ENCODE assay signal across 18 cellular contexts in genomic region chr2:182918961-182919360, GRCh38. TPM values are rescaled to one million over a fixed set of nuclear protein-coding genes. Genes with fewer than 3 reads are reported as not detected.
DNase-seq lines count a peak whose midpoint lies in the region; ATAC-seq, FAIRE-seq and TF ChIP-seq lines count a peak whose summit lies in the region.
"Had no signal": no experiment of that assay in that cellular context is flagged by ENCODE, and none has a peak within 500 bp of the region (broad histone marks: within the 10 kb centered on the region; RNA-seq: fewer than 3 reads in every experiment).

No MANE protein-coding gene starts in this region.

- H3K4me1 ChIP-seq in BLaER1 treated with 17β-estradiol and CSF1 and Interleukin-3, amounts not matched to agents 10 nM and 100 nM: peaks cover 17 to 38% (median 25%) of the 10 kb centered on the region in 10 experiments
- H3K4me1 ChIP-seq in GM23338 (ENCODE audit: insufficient read depth) (peaks cover 8% of the 10 kb centered on the region; the same call in 1 of the 2 replicates), K562 (replicated peaks in 1 of 2; ENCODE audit: control insufficient read depth in 2 of 2, insufficient read depth in 2 of 2, low read length in 2 of 2) (no peaks in the 10 kb centered on the region), gastrocnemius medialis (peaks cover 18 to 38% of the 10 kb centered on the region in 2 donors)
- H3K4me1 ChIP-seq: BE2C had no signal

- CTCF ChIA-PET in K562 (lab: Yijun Ruan, JAX; ENCODE audit: low intra/inter-chr PET ratio): no interaction called here

- no peak for TF ChIP-seq POLR2A in K562 (conservative IDR thresholded peaks at IDR 0.05)
- no peak for TF ChIP-seq POLR2A in gastrocnemius medialis (IDR thresholded peaks at IDR 0.05)
- no peak for TF ChIP-seq POLR2A in erythroblast (IDR thresholded peaks at IDR 0.05; ENCODE audit: low read length)

- intact Hi-C loops in K562 (cut with micrococcal nuclease) (no loop called here), gastrocnemius medialis (cut with DNase I; ENCODE audit: low total_unique reads) (no loop called here)

- H3K9me3 Mint-ChIP-seq in GM23338: no peaks in the 10 kb centered on the region
- H3K9me3 Mint-ChIP-seq: IgD-negative memory B cell had no signal

- no peak for TF ChIP-seq EP300 in K562 (IDR thresholded peaks at IDR 0.05; ENCODE audit: low read length)

- no peak overlapping the region for H3K9ac ChIP-seq in BLaER1 treated with 17β-estradiol and CSF1 and Interleukin-3, amounts not matched to agents 10 nM and 100 nM
- no peak overlapping the region for H3K9ac ChIP-seq in K562 (ENCODE audit: insufficient read depth in 1 of 2, low read depth in 2 of 2, low read length in 2 of 2)
- H3K9ac ChIP-seq: GM23248, KMS-11 had no signal

- H2AFZ ChIP-seq in GM23338 (no peak overlapping the region), K562 (ENCODE audit: low read depth, low read length) (no peak overlapping the region)
- H2AFZ ChIP-seq: GM23248 had no signal

- H3F3A ChIP-seq in GM23338 (replicated peaks; ENCODE audit: low read depth): no peaks in the 10 kb centered on the region

- TF ChIP-seq CTCF in GM23338 (conservative IDR thresholded peaks at IDR 0.05; ENCODE audit: low read depth in 2 of 2): no peak
- no peak for TF ChIP-seq CTCF in K562 (IDR thresholded peaks at IDR 0.05 in 2 of 3, conservative IDR thresholded peaks at IDR 0.05 in 1 of 3; ENCODE audit: insufficient read depth in 2 of 3, low read depth in 1 of 3, low read length in 3 of 3)
- no peak for TF ChIP-seq CTCF in gastrocnemius medialis (IDR thresholded peaks at IDR 0.05 in 4 of 5, conservative IDR thresholded peaks at IDR 0.05 in 1 of 5)

- in situ Hi-C loops in K562 (cut with MboI) (no loop called here), gastrocnemius medialis (cut with MboI; ENCODE audit: low sequenced_read_pairs in 4 of 4) (no loop called here)

- no peaks in the 10 kb centered on the region for H3K79me2 ChIP-seq in GM23338 (replicated peaks; ENCODE audit: insufficient read depth)
- H3K79me2 ChIP-seq in K562 (ENCODE audit: control insufficient read depth, insufficient read depth, low read length): no peaks in the 10 kb centered on the region

- H3K36me3 ChIP-seq in BLaER1 treated with 17β-estradiol and CSF1 and Interleukin-3, amounts not matched to agents 10 nM and 100 nM: no peaks in the 10 kb centered on the region
- H3K36me3 ChIP-seq in GM23338 (ENCODE audit: insufficient read depth) (peaks cover 7% of the 10 kb centered on the region; the same call in 1 of the 2 replicates), K562 (ENCODE audit: control insufficient read depth, insufficient read depth, low read length) (peaks cover 51% of the 10 kb centered on the region), gastrocnemius medialis (peaks cover 0 to 17% of the 10 kb centered on the region in 2 donors)
- H3K36me3 ChIP-seq: BE2C had no signal

- H3K27me3 Mint-ChIP-seq in GM23338 (ENCODE audit: insufficient read depth, low read depth, poor library complexity): peaks cover 2% of the 10 kb centered on the region
- H3K27me3 Mint-ChIP-seq: IgD-negative memory B cell had no signal

- peak overlapping the region; percentile 32; the same call in 1 of the 2 replicates for H3K27ac Mint-ChIP-seq in GM23338
- H3K27ac Mint-ChIP-seq: CD14-positive monocyte, IgD-negative memory B cell had no signal

- H3K27me3 ChIP-seq in BLaER1 treated with 17β-estradiol and CSF1 and Interleukin-3, amounts not matched to agents 10 nM and 100 nM: no peaks in the 10 kb centered on the region
- H3K27me3 ChIP-seq in GM23338 (ENCODE audit: insufficient read depth) (no peaks in the 10 kb centered on the region), K562 (ENCODE audit: control insufficient read depth in 2 of 2, insufficient read depth in 2 of 2, low read length in 2 of 2) (no peaks in the 10 kb centered on the region), gastrocnemius medialis (no peaks in the 10 kb centered on the region)
- H3K27me3 ChIP-seq: BE2C had no signal

- no peaks in the 10 kb centered on the region for H4K20me1 ChIP-seq in BLaER1 treated with 17β-estradiol and CSF1 and Interleukin-3, amounts not matched to agents 10 nM and 100 nM
- H4K20me1 ChIP-seq in GM23338 (replicated peaks; ENCODE audit: insufficient read depth) (no peaks in the 10 kb centered on the region), K562 (replicated peaks; ENCODE audit: control insufficient read depth, insufficient read depth, low read length) (no peaks in the 10 kb centered on the region)

- no peak for ATAC-seq in GM23338
- no peak for ATAC-seq in K562
- ATAC-seq in gastrocnemius medialis: no peak
- no peak for ATAC-seq in HG03378 (IDR thresholded peaks at IDR 0.05; ENCODE audit: unreplicated experiment)
- ATAC-seq: GM12878 had no signal

- peaks cover 21% of the 10 kb centered on the region; the same call in 2 of the 3 replicates for H3K36me3 Mint-ChIP-seq in GM23338 (ENCODE audit: low read depth)
- H3K36me3 Mint-ChIP-seq: CD14-positive monocyte had no signal

- DNase-seq in GM23338 (ENCODE audit: low spot score) (no peak), K562 (ENCODE audit: extremely low read depth in 1 of 4, low spot score in 3 of 4) (no peak), gastrocnemius medialis (no peak), DMS153 treated with DMSO at 0.1 percent for 48 hours (lab: John Stamatoyannopoulos, UW; ENCODE audit: unreplicated experiment) (no peak), erythroblast (lab: John Stamatoyannopoulos, UW) (no peak)
- DNase-seq: BE2C, DMS 273 treated with DMSO at 0.1 percent for 48 hours, DMS79, GM23248 had no signal

- no peak overlapping the region for H3K4me3 ChIP-seq in BLaER1 treated with 17β-estradiol and CSF1 and Interleukin-3, amounts not matched to agents 10 nM and 100 nM
- H3K4me3 ChIP-seq in GM23338 (no peak overlapping the region), K562 (no peak overlapping the region), gastrocnemius medialis (no peak overlapping the region)
- H3K4me3 ChIP-seq: GM12878, GM23248, HAP-1 had no signal

- no peaks in the 10 kb centered on the region for H3K9me2 ChIP-seq in GM23338 (ENCODE audit: insufficient read depth)

- no peak for FAIRE-seq in K562 (lab: Jason Lieb, UNC)
- FAIRE-seq: A204.1, GM12878 had no signal

- 0 out of 22 replicates have a peak overlapping the region, but pooled peaks of 1 of the 11 experiments have one; percentile 4 for H3K4me2 ChIP-seq in BLaER1 treated with 17β-estradiol and CSF1 and Interleukin-3, amounts not matched to agents 10 nM and 100 nM
- no peak overlapping the region for H3K4me2 ChIP-seq in GM23338
- H3K4me2 ChIP-seq in K562 (ENCODE audit: insufficient read depth, low read length): no peak overlapping the region
- H3K4me2 ChIP-seq: KMS-11 had no signal

- H3K9me1 ChIP-seq in K562 (ENCODE audit: control insufficient read depth, insufficient read depth, low read length): peaks cover 4% of the 10 kb centered on the region

- TF ChIP-seq RAD21 in K562 (CRISPR knock-in tag; conservative IDR thresholded peaks at IDR 0.05 in 1 of 2, IDR thresholded peaks at IDR 0.05 in 1 of 2): no peak

- H3K4me3 Mint-ChIP-seq in GM23338: no peak overlapping the region
- H3K4me3 Mint-ChIP-seq: CD14-positive monocyte, IgD-negative memory B cell had no signal

- peak overlapping the region in 8 of 11 experiments; percentile 12 to 89 (median 82); a peak in 14 of 22 replicates for H3K27ac ChIP-seq in BLaER1 treated with 17β-estradiol and CSF1 and Interleukin-3, amounts not matched to agents 10 nM and 100 nM
- H3K27ac ChIP-seq in GM23338 (ENCODE audit: low read depth) (no peak overlapping the region), K562 (ENCODE audit: extremely low read depth, low read depth, low read length) (no peak overlapping the region), gastrocnemius medialis (peak overlapping the region; percentile 27 to 89 (median 88))
- H3K27ac ChIP-seq: GM23248, HL-60, KMS-11 had no signal

- no TSS peak for BruUV-seq in K562 (replicated peaks; lab: Mats Ljungman, UMichigan)

- H3K4me1 Mint-ChIP-seq in GM23338: peaks cover 14% of the 10 kb centered on the region
- H3K4me1 Mint-ChIP-seq: CD14-positive monocyte had no signal

- H3K9me3 ChIP-seq in BLaER1 treated with 17β-estradiol and CSF1 and Interleukin-3, amounts not matched to agents 10 nM and 100 nM (replicated peaks in 1 of 11): peaks cover 0 to 4% (median 0%) of the 10 kb centered on the region in 11 experiments; a peak in 1 of 22 replicates
- H3K9me3 ChIP-seq in K562 (replicated peaks; ENCODE audit: control insufficient read depth, insufficient read depth, low read depth, low read length): no peaks in the 10 kb centered on the region
- H3K9me3 ChIP-seq in gastrocnemius medialis: no peaks in the 10 kb centered on the region
- H3K9me3 ChIP-seq: BE2C, HAP-1 had no signal

- POLR2A ChIA-PET in K562 (lab: Yijun Ruan, JAX): interaction anchor here (2.0 kb wide), 1 partner anchor 8 kb away, joined by 4 read pairs; no protein-coding TSS in a partner anchor

TF ChIP-seq in GM23338, 12 proteins besides CTCF, POLR2A, EP300 and RAD21 (continues in another document):
- no peak for TF ChIP-seq ZNF114 (CRISPR knock-in tag; IDR thresholded peaks at IDR 0.05)
- no peak for TF ChIP-seq EZH2 (IDR thresholded peaks at IDR 0.05; ENCODE audit: low read depth, unreplicated experiment)

TF ChIP-seq in K562, 482 proteins besides CTCF, POLR2A, EP300 and RAD21 (continues in another document):
- TF ChIP-seq XRCC3 (IDR thresholded peaks at IDR 0.05) (no peak), MAFG (tag; conservative IDR thresholded peaks at IDR 0.05) (peak; percentile 60; the same call in 1 of the 2 replicates), C11orf30 (IDR thresholded peaks at IDR 0.05; ENCODE audit: low read depth) (peak; percentile 81)

RNA-seq across cellular contexts. Expression of gene FRZB, which starts 52.5 kb away (rescaled TPM):
- total RNA-seq in GM23338 (2014; rRNA removed; shearing (Covaris generic)): 0.52 and 1.0 TPM in 2 replicates
- polyA plus RNA-seq in GM23338 (2016; fragmentation: Nextera tagmentation; extraction: Ambion mirVana): 1.2 and 1.5 TPM in 2 replicates
- 0.12 and 0.44 TPM in 2 replicates for total RNA-seq in K562 (2011; cell fraction: chromatin; rRNA removed; ENCODE audit: low replicate concordance)
- 0.17 and 0.26 TPM in 2 replicates for total RNA-seq in K562 (2011; cell fraction: nucleolus; rRNA removed)
- total RNA-seq in K562 (2011; cell fraction: nucleoplasm; rRNA removed): 0.15 and 0.38 TPM in 2 replicates
- not detected in 2 replicates for total RNA-seq in K562 (2014; rRNA removed)
- 0.06 TPM in 1 of 2 replicates, not detected in the other for total RNA-seq in K562 (2014; rRNA removed; fragmentation: Illumina TruSeq; extraction: Trizol)
- total RNA-seq in K562 (2015; rRNA removed; fragmentation: Illumina TruSeq; extraction: Trizol): not detected in 2 replicates
- not detected in 2 replicates for total RNA-seq in K562 (2021)
- 0.01 and 0.11 TPM in 2 replicates for polyA plus RNA-seq in K562 (2011; rRNA removed)
- polyA plus RNA-seq in K562 (2011; cell fraction: cytosol; rRNA removed): 0.01 TPM in 1 of 2 replicates, not detected in the other
- polyA plus RNA-seq in K562 (2011; cell fraction: nucleus; rRNA removed): 0.21 and 0.34 TPM in 2 replicates
- 0.03 and 0.11 TPM in 2 replicates for polyA plus RNA-seq in K562 (2012)
- 0.03 and 0.08 TPM in 2 replicates for polyA plus RNA-seq in K562 (2014; fragmentation: Illumina TruSeq; extraction: Trizol)
- polyA plus RNA-seq in K562 (2014; fragmentation: Nextera tagmentation; extraction: Ambion mirVana): not detected
- polyA plus RNA-seq in K562 (2014; rRNA removed): 0.03 and 0.05 TPM in 2 replicates
- polyA minus RNA-seq in K562 (2011; rRNA and poly(A)+ RNA removed): 0.06 TPM in 1 of 2 replicates, not detected in the other
- polyA minus RNA-seq in K562 (2011; cell fraction: cytosol; rRNA and poly(A)+ RNA removed): not detected in 2 replicates
- 0.13 and 0.22 TPM in 2 replicates for polyA minus RNA-seq in K562 (2011; cell fraction: nucleus; rRNA and poly(A)+ RNA removed)
- 10 to 100 TPM in 1 of 4 donors, 1 to 10 TPM in 3; 1.3 to 31.3 (median 4.3) TPM for total RNA-seq in gastrocnemius medialis
- total RNA-seq: GM12878 had no signal
- polyA plus RNA-seq: CD14-positive monocyte had no signal

Comparison
In these comparisons a context has a peak if more than half of its experiments do, and no peak if none do; other contexts are left out.
1. H3K27ac ChIP-seq: peak in BLaER1 treated with 17β-estradiol and CSF1 and Interleukin-3, amounts not matched to agents 10 nM and 100 nM (8 of 11) and gastrocnemius medialis (4 of 4); none in GM23338 (single experiment) and K562 (single experiment).